1 cellular context compared by ENCODE assay signal in the genomic region with DNA sequence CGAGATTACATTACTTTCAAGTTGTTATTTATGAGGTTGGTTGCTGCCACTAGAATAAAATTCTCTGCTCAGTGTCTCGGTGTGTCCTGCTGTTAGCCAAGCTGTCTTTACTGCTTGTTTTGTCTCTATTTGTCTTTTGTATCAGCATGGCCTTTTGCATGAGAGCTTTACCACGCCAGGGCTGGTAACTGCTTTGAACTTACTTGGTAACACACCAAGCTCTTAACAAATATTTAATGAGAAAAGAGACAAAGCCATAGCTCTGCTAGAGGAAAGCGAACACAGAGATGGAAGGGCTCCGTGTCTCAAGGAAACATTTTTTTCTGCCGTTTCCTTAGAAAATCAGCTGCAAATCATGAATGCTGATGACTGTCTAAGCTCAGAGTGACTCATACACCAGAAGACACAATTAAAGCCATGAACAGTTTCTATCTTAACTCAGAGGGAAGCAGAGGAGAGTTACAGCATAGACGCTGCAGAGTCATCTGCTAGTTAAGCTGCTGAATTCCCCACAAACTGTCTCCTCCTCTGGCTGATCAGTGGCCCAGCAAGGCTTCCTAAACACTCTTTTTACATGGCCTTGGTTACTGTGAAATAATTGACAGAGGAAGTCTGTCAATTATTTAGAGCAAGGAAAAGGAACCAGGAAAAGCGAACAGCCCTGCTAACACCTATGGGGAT.
TF ChIP-seq lines count a peak whose summit lies in the region.

No MANE protein-coding gene starts in this region.

TF ChIP-seq in WTC11, 78 proteins besides CTCF, POLR2A, EP300 and RAD21 (continued from another document):
- TF ChIP-seq, protein P1, sequence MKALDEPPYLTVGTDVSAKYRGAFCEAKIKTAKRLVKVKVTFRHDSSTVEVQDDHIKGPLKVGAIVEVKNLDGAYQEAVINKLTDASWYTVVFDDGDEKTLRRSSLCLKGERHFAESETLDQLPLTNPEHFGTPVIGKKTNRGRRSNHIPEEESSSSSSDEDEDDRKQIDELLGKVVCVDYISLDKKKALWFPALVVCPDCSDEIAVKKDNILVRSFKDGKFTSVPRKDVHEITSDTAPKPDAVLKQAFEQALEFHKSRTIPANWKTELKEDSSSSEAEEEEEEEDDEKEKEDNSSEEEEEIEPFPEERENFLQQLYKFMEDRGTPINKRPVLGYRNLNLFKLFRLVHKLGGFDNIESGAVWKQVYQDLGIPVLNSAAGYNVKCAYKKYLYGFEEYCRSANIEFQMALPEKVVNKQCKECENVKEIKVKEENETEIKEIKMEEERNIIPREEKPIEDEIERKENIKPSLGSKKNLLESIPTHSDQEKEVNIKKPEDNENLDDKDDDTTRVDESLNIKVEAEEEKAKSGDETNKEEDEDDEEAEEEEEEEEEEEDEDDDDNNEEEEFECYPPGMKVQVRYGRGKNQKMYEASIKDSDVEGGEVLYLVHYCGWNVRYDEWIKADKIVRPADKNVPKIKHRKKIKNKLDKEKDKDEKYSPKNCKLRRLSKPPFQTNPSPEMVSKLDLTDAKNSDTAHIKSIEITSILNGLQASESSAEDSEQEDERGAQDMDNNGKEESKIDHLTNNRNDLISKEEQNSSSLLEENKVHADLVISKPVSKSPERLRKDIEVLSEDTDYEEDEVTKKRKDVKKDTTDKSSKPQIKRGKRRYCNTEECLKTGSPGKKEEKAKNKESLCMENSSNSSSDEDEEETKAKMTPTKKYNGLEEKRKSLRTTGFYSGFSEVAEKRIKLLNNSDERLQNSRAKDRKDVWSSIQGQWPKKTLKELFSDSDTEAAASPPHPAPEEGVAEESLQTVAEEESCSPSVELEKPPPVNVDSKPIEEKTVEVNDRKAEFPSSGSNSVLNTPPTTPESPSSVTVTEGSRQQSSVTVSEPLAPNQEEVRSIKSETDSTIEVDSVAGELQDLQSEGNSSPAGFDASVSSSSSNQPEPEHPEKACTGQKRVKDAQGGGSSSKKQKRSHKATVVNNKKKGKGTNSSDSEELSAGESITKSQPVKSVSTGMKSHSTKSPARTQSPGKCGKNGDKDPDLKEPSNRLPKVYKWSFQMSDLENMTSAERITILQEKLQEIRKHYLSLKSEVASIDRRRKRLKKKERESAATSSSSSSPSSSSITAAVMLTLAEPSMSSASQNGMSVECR (CRISPR knock-in tag; IDR thresholded peaks at IDR 0.05; ENCODE audit: borderline replicate concordance): no peak
- no peak for TF ChIP-seq ZNF263 (CRISPR knock-in tag; IDR thresholded peaks at IDR 0.05; ENCODE audit: low read depth)
- TF ChIP-seq, protein P2, sequence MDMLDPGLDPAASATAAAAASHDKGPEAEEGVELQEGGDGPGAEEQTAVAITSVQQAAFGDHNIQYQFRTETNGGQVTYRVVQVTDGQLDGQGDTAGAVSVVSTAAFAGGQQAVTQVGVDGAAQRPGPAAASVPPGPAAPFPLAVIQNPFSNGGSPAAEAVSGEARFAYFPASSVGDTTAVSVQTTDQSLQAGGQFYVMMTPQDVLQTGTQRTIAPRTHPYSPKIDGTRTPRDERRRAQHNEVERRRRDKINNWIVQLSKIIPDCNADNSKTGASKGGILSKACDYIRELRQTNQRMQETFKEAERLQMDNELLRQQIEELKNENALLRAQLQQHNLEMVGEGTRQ (CRISPR knock-in tag; IDR thresholded peaks at IDR 0.05): no peak
- TF ChIP-seq, protein P3, sequence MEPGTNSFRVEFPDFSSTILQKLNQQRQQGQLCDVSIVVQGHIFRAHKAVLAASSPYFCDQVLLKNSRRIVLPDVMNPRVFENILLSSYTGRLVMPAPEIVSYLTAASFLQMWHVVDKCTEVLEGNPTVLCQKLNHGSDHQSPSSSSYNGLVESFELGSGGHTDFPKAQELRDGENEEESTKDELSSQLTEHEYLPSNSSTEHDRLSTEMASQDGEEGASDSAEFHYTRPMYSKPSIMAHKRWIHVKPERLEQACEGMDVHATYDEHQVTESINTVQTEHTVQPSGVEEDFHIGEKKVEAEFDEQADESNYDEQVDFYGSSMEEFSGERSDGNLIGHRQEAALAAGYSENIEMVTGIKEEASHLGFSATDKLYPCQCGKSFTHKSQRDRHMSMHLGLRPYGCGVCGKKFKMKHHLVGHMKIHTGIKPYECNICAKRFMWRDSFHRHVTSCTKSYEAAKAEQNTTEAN (CRISPR knock-in tag; IDR thresholded peaks at IDR 0.05): no peak
